ENCODE assay signal across 13 cellular contexts in genomic region chr22:36319595-36320497, GRCh38.
DNase-seq lines count a peak whose midpoint lies in the region; ATAC-seq and TF ChIP-seq lines count a peak whose summit lies in the region.
"Had no signal": no experiment of that assay in that cellular context is flagged by ENCODE, and none has a peak within 500 bp of the region (broad histone marks: within the 10 kb centered on the region; RNA-seq: fewer than 3 reads in every experiment).

No MANE protein-coding gene starts in this region.

- ATAC-seq in CD4-positive, alpha-beta T cell (ENCODE audit: poor library complexity): no peak
- no peak for ATAC-seq in GM18870 (IDR thresholded peaks at IDR 0.05; ENCODE audit: unreplicated experiment)

- intact Hi-C loops in CD4-positive, alpha-beta T cell (cut with DNase I, micrococcal nuclease): no loop called here

- no peak for TF ChIP-seq CTCF in CD4-positive, alpha-beta T cell (IDR thresholded peaks at IDR 0.05)
- TF ChIP-seq CTCF in RWPE1 (conservative IDR thresholded peaks at IDR 0.05; ENCODE audit: low read depth) (no peak), endothelial cell (IDR thresholded peaks at IDR 0.05; ENCODE audit: unreplicated experiment) (no peak), progenitor cell of endocrine pancreas (IDR thresholded peaks at IDR 0.05; ENCODE audit: unreplicated experiment) (no peak)

- DNase-seq in CD4-positive, alpha-beta T cell: no peak
- DNase-seq in RWPE1 (ENCODE audit: low spot score): no peak
- DNase-seq in endothelial cell (ENCODE audit: low spot score): no peak
- no peak for DNase-seq in progenitor cell of endocrine pancreas (ENCODE audit: low spot score, unreplicated experiment)
- DNase-seq in ureter (ENCODE audit: low spot score): no peak
- no peak for DNase-seq in NCI-H128 (lab: John Stamatoyannopoulos, UW; ENCODE audit: unreplicated experiment)
- no peak for DNase-seq in hippocampal formation (lab: John Stamatoyannopoulos, UW)
- DNase-seq: activated CD4-positive, alpha-beta T cell treated with anti-CD3 and anti-CD28 coated beads, Interleukin-2, amount 50 U/mL, for 1 hour; amniotic stem cell; erythroblast; NCI-H510A treated with DMSO at 0.1 percent for 48 hours; SJCRH30 had no signal

- H3K27me3 ChIP-seq in CD4-positive, alpha-beta T cell (ENCODE audit: control insufficient read depth, insufficient read depth, low read length): no peaks in the 10 kb centered on the region
- H3K27me3 ChIP-seq: SJCRH30 had no signal

- peak overlapping the region; percentile 65 for H3K27ac Mint-ChIP-seq in CD4-positive, alpha-beta T cell
- peak overlapping the region; percentile 70 for H3K27ac Mint-ChIP-seq in endothelial cell (ENCODE audit: unreplicated experiment)
- H3K27ac Mint-ChIP-seq in progenitor cell of endocrine pancreas: peak overlapping the region; percentile 82

- POLR2A ChIA-PET in CD4-positive, alpha-beta T cell (lab: Charles Lee): interaction anchor here (1.5 kb wide), 1 partner anchor 57 kb away, joined by 5 read pairs; no protein-coding TSS in a partner anchor
- POLR2A ChIA-PET in RWPE1 (lab: Yijun Ruan, JAX; ENCODE audit: low non-redundant PET): no interaction called here

- H3K9me3 Mint-ChIP-seq in CD4-positive, alpha-beta T cell: no peaks in the 10 kb centered on the region
- no peaks in the 10 kb centered on the region for H3K9me3 Mint-ChIP-seq in endothelial cell (ENCODE audit: unreplicated experiment)
- H3K9me3 Mint-ChIP-seq in progenitor cell of endocrine pancreas (ENCODE audit: low read depth): no peaks in the 10 kb centered on the region

- no peaks in the 10 kb centered on the region for H3K27me3 Mint-ChIP-seq in CD4-positive, alpha-beta T cell
- H3K27me3 Mint-ChIP-seq in endothelial cell (ENCODE audit: unreplicated experiment): peaks cover 20% of the 10 kb centered on the region
- H3K27me3 Mint-ChIP-seq in progenitor cell of endocrine pancreas: no peaks in the 10 kb centered on the region

- no peak overlapping the region for H3K27ac ChIP-seq in CD4-positive, alpha-beta T cell (ENCODE audit: low read depth, low read length)
- H3K27ac ChIP-seq in RWPE1: peak overlapping the region; percentile 100
- H3K27ac ChIP-seq: SJCRH30 had no signal

- CTCF ChIA-PET in CD4-positive, alpha-beta T cell (lab: Charles Lee): interaction anchor here (2.2 kb wide), 1 partner anchor 151 kb away, joined by 4 read pairs; no protein-coding TSS in a partner anchor
- CTCF ChIA-PET in RWPE1 (lab: Yijun Ruan, JAX): no interaction called here

- H3K4me1 Mint-ChIP-seq in CD4-positive, alpha-beta T cell (ENCODE audit: low read depth): no peaks in the 10 kb centered on the region
- peaks cover 16% of the 10 kb centered on the region for H3K4me1 Mint-ChIP-seq in endothelial cell (ENCODE audit: unreplicated experiment)
- H3K4me1 Mint-ChIP-seq in progenitor cell of endocrine pancreas (ENCODE audit: low read depth): no peaks in the 10 kb centered on the region

- H3K36me3 Mint-ChIP-seq in CD4-positive, alpha-beta T cell (ENCODE audit: low read depth): peaks cover 89% of the 10 kb centered on the region
- H3K36me3 Mint-ChIP-seq in endothelial cell (ENCODE audit: low read depth, unreplicated experiment): peaks cover 63% of the 10 kb centered on the region
- peaks cover 18% of the 10 kb centered on the region for H3K36me3 Mint-ChIP-seq in progenitor cell of endocrine pancreas (ENCODE audit: insufficient read depth)

- no peak overlapping the region for H3K4me3 Mint-ChIP-seq in CD4-positive, alpha-beta T cell
- H3K4me3 Mint-ChIP-seq in endothelial cell (ENCODE audit: unreplicated experiment) (peak overlapping the region; percentile 45), progenitor cell of endocrine pancreas (ENCODE audit: low read depth) (no peak overlapping the region)

- no peaks in the 10 kb centered on the region for H3K9me3 ChIP-seq in CD4-positive, alpha-beta T cell (ENCODE audit: control insufficient read depth, low read length)
- H3K9me3 ChIP-seq: SJCRH30 had no signal
